8 cellular contexts compared by ENCODE assay signal in genomic region chr19:49890349-49891311, GRCh38. TPM values are rescaled to one million over a fixed set of nuclear protein-coding genes. Genes with fewer than 3 reads are reported as not detected.
A peak's percentile ranks its signal among the peaks of the same experiment; 100 is the strongest.
DNase-seq lines count a peak whose midpoint lies in the region; ATAC-seq, FAIRE-seq and TF ChIP-seq lines count a peak whose summit lies in the region.

No MANE protein-coding gene starts in this region.

- H3K9me3 Mint-ChIP-seq in endodermal cell = peaks cover 5% of the 10 kb centered on the region

- DNase-seq in AG08396 (ENCODE audit: low spot score) = peak; percentile 55
- DNase-seq in activated CD4-positive, alpha-beta T cell treated with anti-CD3 and anti-CD28 coated beads, Interleukin-2, amount 50 U/mL, for 48 hours = peak; percentile 68 to 70
- DNase-seq in endodermal cell = peak; percentile 93
- peak in 5 of 6 donors; percentile 50 to 83 (median 69) for DNase-seq in pancreas
- no peak for DNase-seq in NK-92 (lab: John Stamatoyannopoulos, UW; ENCODE audit: unreplicated experiment)
- DNase-seq in ACHN = no peak

- H3K4me3 Mint-ChIP-seq in endodermal cell = peak overlapping the region; percentile 42

- peak overlapping the region; percentile 86 for H2AFZ ChIP-seq in KMS-11 (ENCODE audit: low read depth)

- H3K9me3 ChIP-seq in endodermal cell (ENCODE audit: control insufficient read depth, low read length) = no peaks in the 10 kb centered on the region
- no peaks in the 10 kb centered on the region for H3K9me3 ChIP-seq in pancreas

- peak overlapping the region; percentile 68 for H3K27ac ChIP-seq in KMS-11
- H3K27ac ChIP-seq in endodermal cell (ENCODE audit: low read depth, low read length) = no peak overlapping the region
- H3K27ac ChIP-seq in pancreas = no peak overlapping the region
- no peak overlapping the region for H3K27ac ChIP-seq in urinary bladder (ENCODE audit: low read depth)

- no peaks in the 10 kb centered on the region for H4K20me1 ChIP-seq in KMS-11 (ENCODE audit: insufficient read depth)

- intact Hi-C loops in pancreas (cut with DNase I) = no loop called here

- no peaks in the 10 kb centered on the region for H3K27me3 ChIP-seq in KMS-11 (ENCODE audit: insufficient read depth, low read depth)
- H3K27me3 ChIP-seq in endodermal cell (ENCODE audit: control insufficient read depth, insufficient read depth, low read length, poor library complexity, severe bottlenecking) = no peaks in the 10 kb centered on the region
- no peaks in the 10 kb centered on the region for H3K27me3 ChIP-seq in pancreas

- peak overlapping the region; percentile 44; the same call in 1 of the 2 replicates for H3K9ac ChIP-seq in KMS-11
- no peak overlapping the region for H3K9ac ChIP-seq in endodermal cell (ENCODE audit: extremely low read depth, low read length, poor library complexity, severe bottlenecking)

- ATAC-seq in pancreas = peak; percentile 72 to 87 (median 74)

- peaks cover 41% of the 10 kb centered on the region for H3K4me1 ChIP-seq in KMS-11 (ENCODE audit: low read depth, poor library complexity, severe bottlenecking)
- no peaks in the 10 kb centered on the region for H3K4me1 ChIP-seq in endodermal cell (ENCODE audit: control insufficient read depth, insufficient read depth, low read length)
- H3K4me1 ChIP-seq in pancreas = no peaks in the 10 kb centered on the region
- H3K4me1 ChIP-seq in urinary bladder (ENCODE audit: insufficient read depth) = no peaks in the 10 kb centered on the region

- H3K4me2 ChIP-seq in KMS-11 = peak overlapping the region; percentile 45

- in situ Hi-C loops in ACHN (cut with HindIII; ENCODE audit: low pct_ligation_motif_present, low pct_unique_long_range_greater_than_20kb, low sequenced_read_pairs) = no loop called here

- H3K36me3 ChIP-seq in KMS-11 (ENCODE audit: insufficient read depth) (no peaks in the 10 kb centered on the region), endodermal cell (ENCODE audit: control insufficient read depth, insufficient read depth, low read length) (peaks cover 5% of the 10 kb centered on the region), pancreas (no peaks in the 10 kb centered on the region), urinary bladder (ENCODE audit: insufficient read depth) (no peaks in the 10 kb centered on the region)

- TF ChIP-seq CTCF in KMS-11 (conservative IDR thresholded peaks at IDR 0.05; ENCODE audit: low read depth, low read length) (peak; percentile 11), endodermal cell (conservative IDR thresholded peaks at IDR 0.05) (peak; percentile 24), pancreas (IDR thresholded peaks at IDR 0.05) (no peak)

- peaks cover 15% of the 10 kb centered on the region for H3K36me3 Mint-ChIP-seq in endodermal cell (ENCODE audit: low read depth)

- WGBS in endodermal cell (ENCODE audit: insufficient coverage in 1 of 2, insufficient read length in 1 of 2), 2 experiments = 30 to 61% methylated on average over 16 to 63 of the region's 69 CpGs
- 16 to 18% methylated on average over 65 to 69 of the region's 69 CpGs for WGBS in pancreas, 2 donors
- WGBS in urinary bladder = 10% methylated on average over 69 of the region's 69 CpGs

- H3K4me3 ChIP-seq in KMS-11 (IDR thresholded peaks at IDR 0.05; ENCODE audit: insufficient read depth, low read depth, low read length) = no peak overlapping the region
- H3K4me3 ChIP-seq in endodermal cell (ENCODE audit: low read length) = no peak overlapping the region
- peak overlapping the region in 3 of 4 donors; percentile 18 to 26 (median 19) for H3K4me3 ChIP-seq in pancreas
- peak overlapping the region; percentile 11 for H3K4me3 ChIP-seq in urinary bladder (ENCODE audit: low read depth, low read length)

- H3K79me2 ChIP-seq in KMS-11 (ENCODE audit: insufficient read depth, low read depth) = no peaks in the 10 kb centered on the region

- peak overlapping the region; percentile 71 for H3K27ac Mint-ChIP-seq in endodermal cell

- no peak for FAIRE-seq in pancreas (lab: Jason Lieb, UNC)

- H3K4me1 Mint-ChIP-seq in endodermal cell = no peaks in the 10 kb centered on the region

- H3K27me3 Mint-ChIP-seq in endodermal cell (ENCODE audit: insufficient read depth) = peaks cover 47% of the 10 kb centered on the region

RNA-seq across cellular contexts. Expression of gene IL4I1, which starts 6.1 kb away (rescaled TPM):
- total RNA-seq in endodermal cell (under 1 TPM in 1 of 2 donors, not detected in 1; 0.97 TPM), pancreas (1 to 10 TPM in 2 of 6 donors, under 1 TPM in 4; 0.23 to 4.0 (median 0.63) TPM), urinary bladder (0.58 TPM)
- polyA plus RNA-seq in endodermal cell (2013, experiment 1 of 2) = 0.68 TPM
- polyA plus RNA-seq in endodermal cell (2013, experiment 2 of 2) = 0.95 TPM
- polyA plus RNA-seq in pancreas (1 to 10 TPM in 1 of 2 donors, under 1 TPM in 1; 0.45 to 1.1 TPM), urinary bladder (1.4 TPM)

RNA-seq across cellular contexts. Expression of gene TBC1D17, which starts 13.1 kb away (rescaled TPM):
- total RNA-seq in endodermal cell = 10 to 100 TPM; 40.7 to 47.3 TPM
- polyA plus RNA-seq in endodermal cell (2013, experiment 1 of 2) = 35.5 TPM
- 29.4 TPM for polyA plus RNA-seq in endodermal cell (2013, experiment 2 of 2)
- total RNA-seq in pancreas = 10 to 100 TPM; 21.0 to 34.3 (median 29.9) TPM
- polyA plus RNA-seq in pancreas = 10 to 100 TPM; 74.0 to 99.3 TPM
- 8.5 TPM for total RNA-seq in urinary bladder
- 74.6 TPM for polyA plus RNA-seq in urinary bladder

RNA-seq across cellular contexts. Expression of gene AKT1S1, which starts 13.5 kb away (rescaled TPM):
- total RNA-seq in endodermal cell (10 to 100 TPM; 41.3 to 47.0 TPM), pancreas (10 to 100 TPM; 13.8 to 22.1 (median 16.2) TPM), urinary bladder (4.7 TPM)
- polyA plus RNA-seq in endodermal cell (2013, experiment 1 of 2) = 29.0 TPM
- 26.6 TPM for polyA plus RNA-seq in endodermal cell (2013, experiment 2 of 2)
- polyA plus RNA-seq in pancreas (10 to 100 TPM; 22.7 to 31.1 TPM), urinary bladder (55.0 TPM)

RNA-seq across cellular contexts. Expression of gene PNKP, which starts 23.3 kb away (rescaled TPM):
- total RNA-seq in endodermal cell (100 to 1,000 TPM; 161 to 163 TPM), pancreas (10 to 100 TPM; 28.7 to 52.4 (median 34.6) TPM), urinary bladder (28.4 TPM)
- polyA plus RNA-seq in endodermal cell (2013, experiment 1 of 2) = 78.3 TPM
- 66.1 TPM for polyA plus RNA-seq in endodermal cell (2013, experiment 2 of 2)
- polyA plus RNA-seq in pancreas (100 to 1,000 TPM in 1 of 2 donors, 10 to 100 TPM in 1; 76.0 to 154 TPM), urinary bladder (31.4 TPM)

RNA-seq across cellular contexts. Expression of gene ATF5, which starts 38.4 kb away (rescaled TPM):
- total RNA-seq in endodermal cell = 10 to 100 TPM in 1 of 2 donors, 1 to 10 TPM in 1; 7.4 to 12.0 TPM
- 11.8 TPM for polyA plus RNA-seq in endodermal cell (2013, experiment 1 of 2)
- polyA plus RNA-seq in endodermal cell (2013, experiment 2 of 2) = 9.1 TPM
- 10 to 100 TPM in 3 of 6 donors, 1 to 10 TPM in 3; 8.2 to 16.6 (median 11.2) TPM for total RNA-seq in pancreas
- polyA plus RNA-seq in pancreas = 10 to 100 TPM; 16.0 to 25.7 TPM
- total RNA-seq in urinary bladder = 2.4 TPM
- polyA plus RNA-seq in urinary bladder = 35.4 TPM

Comparison
In these comparisons a context has a peak if more than half of its experiments do, and no peak if none do; other contexts are left out.
1. DNase-seq: peak in AG08396 (single experiment), activated CD4-positive, alpha-beta T cell treated with anti-CD3 and anti-CD28 coated beads, Interleukin-2, amount 50 U/mL, for 48 hours (2 of 2), endodermal cell (single experiment) and pancreas (5 of 6); none in NK-92 (single experiment) and ACHN (single experiment).
2. H3K4me3 ChIP-seq: peak in pancreas (3 of 4) and urinary bladder (single experiment); none in KMS-11 (single experiment) and endodermal cell (single experiment).
3. CTCF ChIP-seq: peak in KMS-11 (single experiment) and endodermal cell (single experiment); none in pancreas (0 of 4).